In the genomic region with DNA sequence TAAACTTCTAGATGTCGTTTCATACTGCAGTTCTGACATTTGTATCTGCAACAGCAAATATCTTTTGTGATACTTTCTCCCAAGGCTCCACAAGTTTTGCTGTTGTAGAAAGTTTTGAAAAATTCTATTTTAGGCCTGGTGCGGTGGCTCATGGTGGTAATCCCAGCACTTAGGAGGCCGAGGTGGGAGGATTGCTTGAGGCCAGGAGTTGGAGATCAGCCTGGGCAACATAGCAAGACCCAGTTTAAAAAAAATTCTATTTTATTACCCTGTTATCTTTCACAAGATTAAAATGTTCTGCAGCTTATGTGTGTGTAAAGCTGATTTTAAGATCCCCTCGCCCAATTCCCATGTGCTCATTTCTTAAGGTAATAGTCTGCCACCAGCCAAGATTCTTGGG, we compare ENCODE assay signal across 11 cellular contexts. TPM values are rescaled to one million over a fixed set of nuclear protein-coding genes. Genes with fewer than 3 reads are reported as not detected.
DNase-seq lines count a peak whose midpoint lies in the region; ATAC-seq, FAIRE-seq and TF ChIP-seq lines count a peak whose summit lies in the region.
"Had no signal": no experiment of that assay in that cellular context is flagged by ENCODE, and none has a peak within 500 bp of the region (broad histone marks: within the 10 kb centered on the region; RNA-seq: fewer than 3 reads in every experiment).

No MANE protein-coding gene starts in this region.

- no peak for ATAC-seq in stimulated activated naive CD8-positive, alpha-beta T cell treated with anti-CD3 and anti-CD28 coated beads, Interleukin-15, Interleukin-2, amounts not matched to agents 100 U/mL and 50 U/mL, for 24 hours
- ATAC-seq in GM19467 (IDR thresholded peaks at IDR 0.05; ENCODE audit: unreplicated experiment): no peak
- ATAC-seq in left lobe of liver: no peak

- dilution Hi-C loops in keratinocyte (cut with MboI; ENCODE audit: extremely low pct_ligation_motif_present, low sequenced_read_pairs): no loop called here

- H3K36me3 ChIP-seq in keratinocyte (ENCODE audit: control insufficient read depth in 2 of 2, extremely low read depth in 1 of 2, insufficient read depth in 2 of 2, low read length in 2 of 2): peaks cover 0 to 21% of the 10 kb centered on the region in 2 experiments

- peaks cover 64% of the 10 kb centered on the region for H3K79me2 ChIP-seq in keratinocyte (ENCODE audit: control insufficient read depth, insufficient read depth, low read length)

- H4K20me1 ChIP-seq in keratinocyte (ENCODE audit: control insufficient read depth, extremely low read depth, insufficient read depth, low read length): peaks cover 30% of the 10 kb centered on the region

- no peaks in the 10 kb centered on the region for H3K9me3 ChIP-seq in keratinocyte (ENCODE audit: control insufficient read depth, low read depth, low read length)
- H3K9me3 ChIP-seq: spleen had no signal

- peak overlapping the region; percentile 90 for H3K9ac ChIP-seq in keratinocyte (ENCODE audit: control insufficient read depth, extremely low read depth, insufficient read depth, low read length)

- H2AFZ ChIP-seq in keratinocyte (ENCODE audit: control insufficient read depth, low read length): no peak overlapping the region

- H3K4me3 Mint-ChIP-seq in stimulated activated naive CD8-positive, alpha-beta T cell treated with anti-CD3 and anti-CD28 coated beads, Interleukin-15, Interleukin-2, amounts not matched to agents 100 ng/mL and 50 ng/mL, for 24 hours: peak overlapping the region; percentile 100
- H3K4me3 Mint-ChIP-seq in activated naive CD8-positive, alpha-beta T cell treated with anti-CD3 and anti-CD28 coated beads for 36 hours: peak overlapping the region; percentile 98

- peak overlapping the region; percentile 96 for H3K27ac ChIP-seq in keratinocyte (ENCODE audit: control insufficient read depth, insufficient read depth, low read length)

- no peaks in the 10 kb centered on the region for H3K27me3 Mint-ChIP-seq in stimulated activated naive CD8-positive, alpha-beta T cell treated with anti-CD3 and anti-CD28 coated beads, Interleukin-15, Interleukin-2, amounts not matched to agents 100 ng/mL and 50 ng/mL, for 24 hours
- no peaks in the 10 kb centered on the region for H3K27me3 Mint-ChIP-seq in activated naive CD8-positive, alpha-beta T cell treated with anti-CD3 and anti-CD28 coated beads for 36 hours

- H3K27me3 ChIP-seq in keratinocyte (ENCODE audit: control insufficient read depth, extremely low read depth, insufficient read depth, low read length): no peaks in the 10 kb centered on the region
- H3K27me3 ChIP-seq: spleen had no signal

- peaks cover 27% of the 10 kb centered on the region for H3K4me1 ChIP-seq in keratinocyte (ENCODE audit: control insufficient read depth, extremely low read depth, insufficient read depth, low read length)

- H3K9me1 ChIP-seq in keratinocyte (ENCODE audit: control insufficient read depth, extremely low read depth, insufficient read depth, low read length): peaks cover 4% of the 10 kb centered on the region

- peak overlapping the region; percentile 69 to 82 (median 72) for H3K4me3 ChIP-seq in keratinocyte (ENCODE audit: control insufficient read depth in 2 of 3, extremely low read depth in 1 of 3, insufficient read depth in 2 of 3, low read depth in 1 of 3, low read length in 3 of 3)

- peak overlapping the region; percentile 79 for H3K4me2 ChIP-seq in keratinocyte (ENCODE audit: control insufficient read depth, extremely low read depth, insufficient read depth, low read depth, low read length)

- no peaks in the 10 kb centered on the region for H3K9me3 Mint-ChIP-seq in stimulated activated naive CD8-positive, alpha-beta T cell treated with anti-CD3 and anti-CD28 coated beads, Interleukin-15, Interleukin-2, amounts not matched to agents 100 ng/mL and 50 ng/mL, for 24 hours
- H3K9me3 Mint-ChIP-seq in activated naive CD8-positive, alpha-beta T cell treated with anti-CD3 and anti-CD28 coated beads for 36 hours: no peaks in the 10 kb centered on the region

- peaks cover 52% of the 10 kb centered on the region for H3K36me3 Mint-ChIP-seq in stimulated activated naive CD8-positive, alpha-beta T cell treated with anti-CD3 and anti-CD28 coated beads, Interleukin-15, Interleukin-2, amounts not matched to agents 100 ng/mL and 50 ng/mL, for 24 hours (ENCODE audit: low read depth)
- peaks cover 50% of the 10 kb centered on the region for H3K36me3 Mint-ChIP-seq in activated naive CD8-positive, alpha-beta T cell treated with anti-CD3 and anti-CD28 coated beads for 36 hours

- peaks cover 51% of the 10 kb centered on the region for H3K4me1 Mint-ChIP-seq in stimulated activated naive CD8-positive, alpha-beta T cell treated with anti-CD3 and anti-CD28 coated beads, Interleukin-15, Interleukin-2, amounts not matched to agents 100 ng/mL and 50 ng/mL, for 24 hours (ENCODE audit: low read depth)
- H3K4me1 Mint-ChIP-seq in activated naive CD8-positive, alpha-beta T cell treated with anti-CD3 and anti-CD28 coated beads for 36 hours: peaks cover 27% of the 10 kb centered on the region

- FAIRE-seq in keratinocyte (lab: Jason Lieb, UNC): no peak
- FAIRE-seq: urothelium cell line had no signal

- no peak for DNase-seq in stimulated activated naive CD8-positive, alpha-beta T cell treated with anti-CD3 and anti-CD28 coated beads, Interleukin-15, Interleukin-2, amounts not matched to agents 100 U/mL and 50 U/mL, for 24 hours
- no peak for DNase-seq in activated naive CD8-positive, alpha-beta T cell treated with anti-CD3 and anti-CD28 coated beads for 36 hours
- DNase-seq in keratinocyte (ENCODE audit: low read depth, low spot score) (no peak), left lobe of liver (ENCODE audit: low spot score) (no peak)
- no peak for DNase-seq in stimulated activated CD4-positive, alpha-beta T cell treated with anti-CD3 and anti-CD28 coated beads, Interleukin-15, amount 100 ng/mL, for 24 hours
- DNase-seq in activated effector memory CD4-positive, alpha-beta T cell treated with anti-CD3 and anti-CD28 coated beads, Interleukin-2, amount 50 U/mL, for 16 hours: no peak
- DNase-seq: spleen had no signal

- H3K27ac Mint-ChIP-seq in stimulated activated naive CD8-positive, alpha-beta T cell treated with anti-CD3 and anti-CD28 coated beads, Interleukin-15, Interleukin-2, amounts not matched to agents 100 ng/mL and 50 ng/mL, for 24 hours: peak overlapping the region; percentile 99
- peak overlapping the region; percentile 4 for H3K27ac Mint-ChIP-seq in activated naive CD8-positive, alpha-beta T cell treated with anti-CD3 and anti-CD28 coated beads for 36 hours

- TF ChIP-seq CTCF in keratinocyte (optimal IDR thresholded peaks at IDR 0.05 in 1 of 3, IDR thresholded peaks at IDR 0.05 in 1 of 3, conservative IDR thresholded peaks at IDR 0.05 in 1 of 3; ENCODE audit: extremely low read depth in 1 of 3, insufficient read depth in 2 of 3, low read length in 3 of 3): no peak

RNA-seq across cellular contexts. Expression of a gene that starts 1.4 kb away (rescaled TPM):
- total RNA-seq in activated naive CD8-positive, alpha-beta T cell treated with anti-CD3 and anti-CD28 coated beads for 36 hours: 100 to 1,000 TPM; 192 to 201 TPM
- polyA plus RNA-seq in keratinocyte: 140 to 173 TPM (median 150 TPM) in 3 replicates
- polyA plus RNA-seq in keratinocyte (2011; ENCODE audit: low read depth): 73.6 TPM
- polyA plus RNA-seq in keratinocyte (2011; cell fraction: cytosol; rRNA removed): 131 and 140 TPM in 2 replicates
- polyA plus RNA-seq in keratinocyte (2011; cell fraction: nucleus; rRNA removed): 170 and 189 TPM in 2 replicates
- 102 and 186 TPM in 2 replicates for polyA plus RNA-seq in keratinocyte (2012; ENCODE audit: low replicate concordance)
- polyA minus RNA-seq in keratinocyte: 190 to 271 TPM (median 243 TPM) in 3 replicates
- 253 TPM for polyA minus RNA-seq in keratinocyte (2011; cell fraction: cytosol; rRNA and poly(A)+ RNA removed)
- polyA minus RNA-seq in keratinocyte (2011; cell fraction: nucleus; rRNA and poly(A)+ RNA removed): 156 and 281 TPM in 2 replicates
- 152 TPM for total RNA-seq in left lobe of liver

RNA-seq across cellular contexts. Expression of a gene that starts 35.5 kb away (rescaled TPM):
- total RNA-seq in activated naive CD8-positive, alpha-beta T cell treated with anti-CD3 and anti-CD28 coated beads for 36 hours: not detected
- polyA plus RNA-seq in keratinocyte: not detected in 3 replicates
- not detected for polyA plus RNA-seq in keratinocyte (2011; ENCODE audit: low read depth)
- polyA plus RNA-seq in keratinocyte (2011; cell fraction: cytosol; rRNA removed): not detected in 2 replicates
- polyA plus RNA-seq in keratinocyte (2011; cell fraction: nucleus; rRNA removed): not detected in 2 replicates
- polyA plus RNA-seq in keratinocyte (2012; ENCODE audit: low replicate concordance): not detected in 2 replicates
- not detected in 3 replicates for polyA minus RNA-seq in keratinocyte
- polyA minus RNA-seq in keratinocyte (2011; cell fraction: cytosol; rRNA and poly(A)+ RNA removed): not detected
- polyA minus RNA-seq in keratinocyte (2011; cell fraction: nucleus; rRNA and poly(A)+ RNA removed): not detected in 2 replicates
- total RNA-seq in left lobe of liver: not detected
- total RNA-seq: Daoy, spleen had no signal
- polyA plus RNA-seq: spleen had no signal

RNA-seq across cellular contexts. Expression of a gene that starts 59.9 kb away (rescaled TPM):
- 1 to 10 TPM in 1 of 2 experiments, under 1 TPM in 1; 0.91 to 1.0 TPM for total RNA-seq in activated naive CD8-positive, alpha-beta T cell treated with anti-CD3 and anti-CD28 coated beads for 36 hours
- 0.31 to 1.2 TPM (median 0.51 TPM) in 3 replicates for polyA plus RNA-seq in keratinocyte
- 0.16 TPM for polyA plus RNA-seq in keratinocyte (2011; ENCODE audit: low read depth)
- 0.46 and 0.87 TPM in 2 replicates for polyA plus RNA-seq in keratinocyte (2011; cell fraction: cytosol; rRNA removed)
- polyA plus RNA-seq in keratinocyte (2011; cell fraction: nucleus; rRNA removed): 1.2 and 1.6 TPM in 2 replicates
- 0.61 and 0.83 TPM in 2 replicates for polyA plus RNA-seq in keratinocyte (2012; ENCODE audit: low replicate concordance)
- 1.2 TPM in 1 of 3 replicates, not detected in the others for polyA minus RNA-seq in keratinocyte
- polyA minus RNA-seq in keratinocyte (2011; cell fraction: cytosol; rRNA and poly(A)+ RNA removed): not detected
- polyA minus RNA-seq in keratinocyte (2011; cell fraction: nucleus; rRNA and poly(A)+ RNA removed): not detected in 2 replicates
- total RNA-seq in left lobe of liver: 0.88 TPM
